ENCODE assay signal across 1 cellular context in genomic region chr3:155018621-155019330, GRCh38.
TF ChIP-seq lines count a peak whose summit lies in the region.

No MANE protein-coding gene starts in this region.

TF ChIP-seq in K562, 482 proteins besides CTCF, POLR2A, EP300 and RAD21 (continued from another document and continues in another):
- TF ChIP-seq RREB1 (CRISPR knock-in tag; IDR thresholded peaks at IDR 0.05) (no peak), ID3 (CRISPR knock-in tag; IDR thresholded peaks at IDR 0.05) (no peak), ID3 (tag; IDR thresholded peaks at IDR 0.05) (no peak), NCOR1 (IDR thresholded peaks at IDR 0.05) (peak; percentile 79), AFF1 (IDR thresholded peaks at IDR 0.05; ENCODE audit: low read depth in 1 of 2, partially characterized antibody in 2 of 2) (peak in 1 of 2 experiments; percentile 72), ARID1B (IDR thresholded peaks at IDR 0.05) (peak; percentile 94), CC2D1A (IDR thresholded peaks at IDR 0.05) (peak; percentile 76; the same call in 1 of the 2 replicates), KLF10 (CRISPR knock-in tag; IDR thresholded peaks at IDR 0.05) (no peak), ELF1 (tag; IDR thresholded peaks at IDR 0.05) (peak; percentile 81), NR2F6 (CRISPR knock-in tag; IDR thresholded peaks at IDR 0.05) (no peak), TRIM24 (IDR thresholded peaks at IDR 0.05) (peak; percentile 97), CHAMP1 (IDR thresholded peaks at IDR 0.05) (peak; percentile 77; the same call in 1 of the 2 replicates), ZKSCAN1 (IDR thresholded peaks at IDR 0.05; ENCODE audit: low read depth, low read length) (no peak), NCOA4 (IDR thresholded peaks at IDR 0.05; ENCODE audit: partially characterized antibody) (no peak), BCOR (IDR thresholded peaks at IDR 0.05) (no peak), ZNF444 (CRISPR knock-in tag; IDR thresholded peaks at IDR 0.05) (no peak), SMAD4 (CRISPR knock-in tag; conservative IDR thresholded peaks at IDR 0.05) (peak; percentile 79), CBFB (CRISPR knock-in tag; IDR thresholded peaks at IDR 0.05) (no peak), ZNF175 (CRISPR knock-in tag; IDR thresholded peaks at IDR 0.05; ENCODE audit: low read depth) (peak; percentile 89), ZNF212 (CRISPR knock-in tag; IDR thresholded peaks at IDR 0.05) (no peak), NONO (IDR thresholded peaks at IDR 0.05; ENCODE audit: low read depth in 2 of 2, low read length in 1 of 2) (no peak), TFAM (CRISPR knock-in tag; conservative IDR thresholded peaks at IDR 0.05) (no peak), RBM15 (IDR thresholded peaks at IDR 0.05; ENCODE audit: insufficient read depth, low read length) (no peak), ZNF668 (CRISPR knock-in tag; IDR thresholded peaks at IDR 0.05) (no peak), ELK1 (CRISPR knock-in tag; IDR thresholded peaks at IDR 0.05) (no peak), MAFG (tag; conservative IDR thresholded peaks at IDR 0.05) (no peak), ZBTB5 (IDR thresholded peaks at IDR 0.05) (no peak), ATF1 (CRISPR knock-in tag; IDR thresholded peaks at IDR 0.05) (no peak), ATF1 (tag; IDR thresholded peaks at IDR 0.05) (peak; percentile 37), DDX20 (tag; IDR thresholded peaks at IDR 0.05; ENCODE audit: low read depth) (no peak), SMAD3 (CRISPR knock-in tag; conservative IDR thresholded peaks at IDR 0.05) (no peak; the same call in 1 of the 2 replicates), NR0B1 (IDR thresholded peaks at IDR 0.05; ENCODE audit: partially characterized antibody) (no peak), ZNF347 (CRISPR knock-in tag; IDR thresholded peaks at IDR 0.05; ENCODE audit: low read depth) (no peak), HDGF (IDR thresholded peaks at IDR 0.05) (no peak), ZNF174 (CRISPR knock-in tag; IDR thresholded peaks at IDR 0.05) (no peak), CBX5 (IDR thresholded peaks at IDR 0.05; ENCODE audit: borderline replicate concordance, low read depth) (no peak), ZNF75A (CRISPR knock-in tag; IDR thresholded peaks at IDR 0.05) (no peak), CREB3 (tag; conservative IDR thresholded peaks at IDR 0.05; ENCODE audit: low read depth) (no peak), SNIP1 (IDR thresholded peaks at IDR 0.05; ENCODE audit: low read depth) (no peak), STAT5B (CRISPR knock-in tag; IDR thresholded peaks at IDR 0.05) (no peak)
